ENCODE assay signal across 23 cellular contexts in genomic region chr16:78931267-78932060, GRCh38.
A peak's percentile ranks its signal among the peaks of the same experiment; 100 is the strongest.
DNase-seq lines count a peak whose midpoint lies in the region; TF ChIP-seq lines count a peak whose summit lies in the region.
"Had no signal": no experiment of that assay in that cellular context is flagged by ENCODE, and none has a peak within 500 bp of the region (broad histone marks: within the 10 kb centered on the region; RNA-seq: fewer than 3 reads in every experiment).

No MANE protein-coding gene starts in this region.

- H3K4me1 ChIP-seq in thyroid gland, result peaks cover 15 to 20% of the 10 kb centered on the region in 2 donors
- H3K4me1 ChIP-seq: SJSA1 had no signal

- TF ChIP-seq CTCF in WERI-Rb-1 (IDR thresholded peaks at IDR 0.05; ENCODE audit: low read depth, low read length) (no peak), thyroid gland (IDR thresholded peaks at IDR 0.05) (no peak)

- DNase-seq in DMS79 treated with DMSO at 0.1 percent for 48 hours (lab: John Stamatoyannopoulos, UW) (peak; percentile 31), DMS79 (lab: John Stamatoyannopoulos, UW) (no peak), NCI-H524 treated with DMSO at 0.1 percent for 48 hours (lab: John Stamatoyannopoulos, UW) (peak; percentile 87), WERI-Rb-1 (peak; percentile 63), thyroid gland (peak; percentile 41 to 60), hepatic stellate cell (ENCODE audit: low spot score) (no peak), Kasumi-1 (lab: John Stamatoyannopoulos, UW) (no peak), AG08396 (ENCODE audit: low spot score) (no peak)
- DNase-seq: AML-193; CD4-positive, alpha-beta T cell; EL; GDM1; Karpas-422; MV-4-11; NCI-H1105 treated with DMSO at 0.1 percent for 48 hours; NCI-H146; NCI-H1930; NCI-H2107; NCI-H446 treated with DMSO at 0.1 percent for 48 hours had no signal

- 70 to 73% methylated on average over 5 of the region's 5 CpGs for WGBS in thyroid gland, 2 donors

- intact Hi-C loops in thyroid gland (cut with DNase I), result no loop called here

- no peaks in the 10 kb centered on the region for H3K27me3 ChIP-seq in WERI-Rb-1 (ENCODE audit: insufficient read depth, low read depth, severe bottlenecking)
- no peaks in the 10 kb centered on the region for H3K27me3 ChIP-seq in thyroid gland
- H3K27me3 ChIP-seq: BLaER1 treated with 17β-estradiol and CSF1 and Interleukin-3, amounts not matched to agents 10 nM and 100 nM; SJSA1 had no signal

- H3K27ac ChIP-seq in WERI-Rb-1, result no peak overlapping the region
- peak overlapping the region in 1 of 3 donors; percentile 3 for H3K27ac ChIP-seq in thyroid gland
- H3K27ac ChIP-seq: 22Rv1; BLaER1 treated with 17β-estradiol and CSF1 and Interleukin-3, amounts not matched to agents 10 nM and 100 nM; SJSA1 had no signal

- H3K4me3 ChIP-seq in WERI-Rb-1 (ENCODE audit: low read depth, low read length) (no peak overlapping the region), thyroid gland (replicated peaks in 1 of 3) (no peak overlapping the region)
- H3K4me3 ChIP-seq: BLaER1 treated with 17β-estradiol and CSF1 and Interleukin-3, amounts not matched to agents 10 nM and 100 nM; GM12878; SJSA1 had no signal

- TF ChIP-seq POLR2A in thyroid gland (IDR thresholded peaks at IDR 0.05), result no peak

- H3K36me3 ChIP-seq in WERI-Rb-1 (no peaks in the 10 kb centered on the region), thyroid gland (no peaks in the 10 kb centered on the region)
- H3K36me3 ChIP-seq: BLaER1 treated with 17β-estradiol and CSF1 and Interleukin-3, amounts not matched to agents 10 nM and 100 nM; SJSA1 had no signal

- no peaks in the 10 kb centered on the region for H3K9me3 ChIP-seq in WERI-Rb-1 (ENCODE audit: severe bottlenecking)
- H3K9me3 ChIP-seq in thyroid gland, result no peaks in the 10 kb centered on the region

Comparison
In these comparisons a context has a peak if more than half of its experiments do, and no peak if none do; other contexts are left out.
1. DNase-seq: peak in DMS79 treated with DMSO at 0.1 percent for 48 hours (single experiment), NCI-H524 treated with DMSO at 0.1 percent for 48 hours (single experiment), WERI-Rb-1 (single experiment) and thyroid gland (2 of 2); none in DMS79 (single experiment), hepatic stellate cell (single experiment), Kasumi-1 (0 of 2) and AG08396 (single experiment).